ENCODE assay signal across 23 cellular contexts in genomic region chr3:50174947-50175524, GRCh38. TPM values are rescaled to one million over a fixed set of nuclear protein-coding genes. Genes with fewer than 3 reads are reported as not detected.
DNase-seq lines count a peak whose midpoint lies in the region; ATAC-seq, FAIRE-seq and TF ChIP-seq lines count a peak whose summit lies in the region.
"Had no signal": no experiment of that assay in that cellular context is flagged by ENCODE, and none has a peak within 500 bp of the region (broad histone marks: within the 10 kb centered on the region; RNA-seq: fewer than 3 reads in every experiment).

No MANE protein-coding gene starts in this region.

- POLR2A ChIA-PET in HepG2 (lab: Yijun Ruan, JAX): interaction anchor here (1.4 kb wide), 1 partner anchor 25 kb away, joined by 3 read pairs; no protein-coding TSS in a partner anchor

- in situ Hi-C loops in HepG2 (cut with HindIII; ENCODE audit: extremely low pct_ligation_motif_present, low pct_unique_long_range_greater_than_20kb): no loop called here

- no peak for ATAC-seq in HepG2
- ATAC-seq in right lobe of liver: no peak
- ATAC-seq in upper lobe of right lung: peak; percentile 55
- ATAC-seq: CD8-positive, alpha-beta T cell; T-helper 17 cell had no signal

- no TSS peak for BruUV-seq in HepG2 (replicated peaks; lab: Mats Ljungman, UMichigan)

- H3K4me2 ChIP-seq in HepG2 (ENCODE audit: low read depth, low read length) (no peak overlapping the region), OCI-LY3 (ENCODE audit: low read length) (no peak overlapping the region)
- H3K4me2 ChIP-seq: BLaER1 treated with 17β-estradiol and CSF1 and Interleukin-3, amounts not matched to agents 10 nM and 100 nM; PC-9 had no signal

- H3K36me3 Mint-ChIP-seq in type B pancreatic cell: peaks cover 5% of the 10 kb centered on the region
- H3K36me3 Mint-ChIP-seq: CD8-positive, alpha-beta T cell had no signal

- H3K4me3 ChIP-seq in HepG2 (replicated peaks in 1 of 3; ENCODE audit: insufficient read depth in 1 of 3, low read depth in 2 of 3, low read length in 3 of 3) (no peak overlapping the region), right lobe of liver (no peak overlapping the region), OCI-LY3 (ENCODE audit: low read length) (no peak overlapping the region), epithelial cell of proximal tubule (ENCODE audit: low read depth, low read length) (no peak overlapping the region), upper lobe of right lung (no peak overlapping the region), esophagus squamous epithelium (no peak overlapping the region)
- H3K4me3 ChIP-seq: BLaER1 treated with 17β-estradiol and CSF1 and Interleukin-3, amounts not matched to agents 10 nM and 100 nM; PC-9; SJSA1 had no signal

- no peaks in the 10 kb centered on the region for H3K27me3 ChIP-seq in HepG2 (ENCODE audit: control insufficient read depth in 1 of 2, insufficient read depth in 2 of 2, low read length in 2 of 2)
- H3K27me3 ChIP-seq in right lobe of liver: no peaks in the 10 kb centered on the region
- H3K27me3 ChIP-seq in OCI-LY3 (ENCODE audit: low read depth, low read length): no peaks in the 10 kb centered on the region
- H3K27me3 ChIP-seq in upper lobe of right lung: no peaks in the 10 kb centered on the region
- H3K27me3 ChIP-seq in esophagus squamous epithelium: no peaks in the 10 kb centered on the region
- H3K27me3 ChIP-seq: BLaER1 treated with 17β-estradiol and CSF1 and Interleukin-3, amounts not matched to agents 10 nM and 100 nM; SJSA1 had no signal

- CTCF ChIA-PET in HepG2 (lab: Yijun Ruan, JAX; ENCODE audit: low intra/inter-chr PET ratio, low total read pairs): interaction anchor here (0.9 to 1.2 kb wide), 2 partner anchors 20 to 54 kb away, joined by 3 read pairs; partner anchors contain the start of gene SEMA3F

- no peaks in the 10 kb centered on the region for H3K79me2 ChIP-seq in HepG2 (ENCODE audit: insufficient read depth, low read length)
- H3K79me2 ChIP-seq in OCI-LY3 (ENCODE audit: low read length): no peaks in the 10 kb centered on the region

- H3K27ac Mint-ChIP-seq in type B pancreatic cell: no peak overlapping the region
- H3K27ac Mint-ChIP-seq: CD8-positive, alpha-beta T cell; T-helper 17 cell had no signal

- no peaks in the 10 kb centered on the region for H3K27me3 Mint-ChIP-seq in type B pancreatic cell
- H3K27me3 Mint-ChIP-seq: T-helper 17 cell had no signal

- H3K36me3 ChIP-seq in HepG2 (replicated peaks in 1 of 2; ENCODE audit: control insufficient read depth in 1 of 2, insufficient read depth in 2 of 2, low read length in 2 of 2) (peaks cover 15 to 27% of the 10 kb centered on the region in 2 experiments; a peak in 4 of 5 replicates), right lobe of liver (no peaks in the 10 kb centered on the region), OCI-LY3 (replicated peaks; ENCODE audit: low read depth, low read length) (no peaks in the 10 kb centered on the region), upper lobe of right lung (peaks cover 6% of the 10 kb centered on the region), esophagus squamous epithelium (peaks cover 25 to 90% (median 35%) of the 10 kb centered on the region in 3 donors)
- H3K36me3 ChIP-seq: SJSA1 had no signal

- 97% methylated on average over 15 of the region's 17 CpGs for WGBS in HepG2 (ENCODE audit: low lambda C conversion rate)
- 80% methylated on average over 2 of the region's 17 CpGs for WGBS in right lobe of liver (ENCODE audit: insufficient coverage, low coverage, low lambda C conversion rate, missing lambda C conversion rate)
- WGBS in esophagus squamous epithelium, 2 donors: 89% methylated on average over 5 of the region's 17 CpGs; no CpG with 5 or more reads in 1 of the 2 donors

- FAIRE-seq in HepG2 (lab: Jason Lieb, UNC): no peak
- FAIRE-seq: GM12892, GM18507 had no signal

- H2AFZ ChIP-seq in HepG2 (ENCODE audit: low read length) (no peak overlapping the region), OCI-LY3 (ENCODE audit: low read depth, low read length) (no peak overlapping the region)
- H2AFZ ChIP-seq: PC-9 had no signal

- TF ChIP-seq EP300 in HepG2 (IDR thresholded peaks at IDR 0.05; ENCODE audit: low read depth in 2 of 2, low read length in 2 of 2) (no peak), HepG2 (CRISPR knock-in tag; IDR thresholded peaks at IDR 0.05; ENCODE audit: borderline replicate concordance) (no peak)

- H4K20me1 ChIP-seq in HepG2 (ENCODE audit: insufficient read depth, low read length) (no peaks in the 10 kb centered on the region), OCI-LY3 (ENCODE audit: insufficient read depth, low read length) (no peaks in the 10 kb centered on the region)

- H3K9ac ChIP-seq in HepG2 (ENCODE audit: insufficient read depth, low read depth, low read length) (no peak overlapping the region), OCI-LY3 (ENCODE audit: low read length) (no peak overlapping the region)
- H3K9ac ChIP-seq: BLaER1 treated with 17β-estradiol and CSF1 and Interleukin-3, amounts not matched to agents 10 nM and 100 nM had no signal

- TF ChIP-seq CTCF in HepG2 (CRISPR knock-in tag; IDR thresholded peaks at IDR 0.05) (peak; percentile 48), right lobe of liver (IDR thresholded peaks at IDR 0.05) (no peak), OCI-LY3 (IDR thresholded peaks at IDR 0.05; ENCODE audit: low read depth, low read length) (0 out of 2 replicates have a peak, but pooled peaks have one; percentile 10), epithelial cell of proximal tubule (conservative IDR thresholded peaks at IDR 0.05; ENCODE audit: low read depth, low read length) (peak; percentile 7), upper lobe of right lung (IDR thresholded peaks at IDR 0.05) (no peak), type B pancreatic cell (conservative IDR thresholded peaks at IDR 0.05) (no peak), esophagus squamous epithelium (IDR thresholded peaks at IDR 0.05) (no peak)

- H3K4me1 ChIP-seq in HepG2 (ENCODE audit: insufficient read depth, low read length): peaks cover 45% of the 10 kb centered on the region
- H3K4me1 ChIP-seq in right lobe of liver: peaks cover 0 to 35% (median 9%) of the 10 kb centered on the region in 4 donors
- H3K4me1 ChIP-seq in OCI-LY3 (ENCODE audit: low read length): no peaks in the 10 kb centered on the region
- H3K4me1 ChIP-seq in upper lobe of right lung: peaks cover 21% of the 10 kb centered on the region
- peaks cover 22 to 57% (median 25%) of the 10 kb centered on the region in 3 donors for H3K4me1 ChIP-seq in esophagus squamous epithelium

- H3K4me1 Mint-ChIP-seq in type B pancreatic cell (ENCODE audit: unreplicated experiment): peaks cover 4% of the 10 kb centered on the region

- no peak for DNase-seq in HepG2 (ENCODE audit: low spot score)
- DNase-seq in right lobe of liver: no peak
- DNase-seq in epithelial cell of proximal tubule (ENCODE audit: low read depth): no peak
- no peak for DNase-seq in upper lobe of right lung
- DNase-seq in type B pancreatic cell (ENCODE audit: extremely low spot score, unreplicated experiment): no peak
- DNase-seq in esophagus squamous epithelium (lab: John Stamatoyannopoulos, UW): no peak
- no peak for DNase-seq in mesenteric fat pad (ENCODE audit: low spot score)
- DNase-seq: NCI-H1436 treated with DMSO at 0.1 percent for 48 hours, NCI-H2029, NCI-H446 treated with DMSO at 0.1 percent for 48 hours, NCI-H748 treated with DMSO at 0.1 percent for 48 hours, T-helper 17 cell had no signal

- H3K9me3 ChIP-seq in HepG2 (ENCODE audit: low read length) (no peaks in the 10 kb centered on the region), right lobe of liver (no peaks in the 10 kb centered on the region), OCI-LY3 (ENCODE audit: insufficient read depth, low read length) (no peaks in the 10 kb centered on the region), upper lobe of right lung (no peaks in the 10 kb centered on the region), esophagus squamous epithelium (no peaks in the 10 kb centered on the region)
- H3K9me3 ChIP-seq: BLaER1 treated with 17β-estradiol and CSF1 and Interleukin-3, amounts not matched to agents 10 nM and 100 nM; SJSA1 had no signal

- TF ChIP-seq POLR2A in HepG2 (IDR thresholded peaks at IDR 0.05; ENCODE audit: insufficient read depth in 1 of 2, low read depth in 2 of 2, low read length in 2 of 2) (no peak), right lobe of liver (IDR thresholded peaks at IDR 0.05) (no peak), esophagus squamous epithelium (IDR thresholded peaks at IDR 0.05) (no peak)

- no peak for TF ChIP-seq RAD21 in HepG2 (CRISPR knock-in tag; IDR thresholded peaks at IDR 0.05)

- H3K9me3 Mint-ChIP-seq in type B pancreatic cell: no peaks in the 10 kb centered on the region
- H3K9me3 Mint-ChIP-seq: CD8-positive, alpha-beta T cell had no signal

- no peak overlapping the region for H3K4me3 Mint-ChIP-seq in type B pancreatic cell
- H3K4me3 Mint-ChIP-seq: CD8-positive, alpha-beta T cell; T-helper 17 cell had no signal

- intact Hi-C loops in HepG2 (cut with micrococcal nuclease; ENCODE audit: unreplicated experiment) (loop anchor here (5.0 kb wide), 1 partner anchor 53 kb away; no protein-coding TSS in a partner anchor), right lobe of liver (cut with DNase I) (no loop called here), upper lobe of right lung (cut with DNase I) (no loop called here), esophagus squamous epithelium (cut with DNase I) (no loop called here)

- H3K27ac ChIP-seq in HepG2 (ENCODE audit: extremely low read length, insufficient read depth, low read length) (no peak overlapping the region), right lobe of liver (no peak overlapping the region), OCI-LY3 (ENCODE audit: low read length) (no peak overlapping the region), upper lobe of right lung (no peak overlapping the region), esophagus squamous epithelium (peak overlapping the region in 2 of 4 donors; percentile 94 to 97)
- H3K27ac ChIP-seq: HL-60, PC-9, SJSA1 had no signal

RNA-seq across cellular contexts. Expression of gene GNAT1, which starts 16.4 kb away (rescaled TPM):
- total RNA-seq in HepG2 (2016; rRNA removed; fragmentation: Illumina TruSeq; extraction: Trizol) (0.15 TPM in 1 of 2 replicates, not detected in the other), right lobe of liver (under 1 TPM in 1 of 6 experiments, not detected in 5; 0.07 TPM), epithelial cell of proximal tubule (not detected in 2 replicates), upper lobe of right lung (not detected), type B pancreatic cell (ENCODE audit: low replicate concordance) (0.71 TPM in 1 of 2 replicates, not detected in the other), esophagus squamous epithelium (not detected), mesenteric fat pad (not detected)
- 1.8 and 2.0 TPM in 2 replicates for total RNA-seq in HepG2 (2016; cell fraction: cytosol; rRNA removed; fragmentation: Illumina TruSeq; extraction: Trizol; ENCODE audit: low read depth)
- 0.09 and 0.28 TPM in 2 replicates for total RNA-seq in HepG2 (2016; cell fraction: insoluble cytoplasmic fraction; rRNA removed; fragmentation: Illumina TruSeq; extraction: Trizol)
- total RNA-seq in HepG2 (2016; cell fraction: membrane; rRNA removed; fragmentation: Illumina TruSeq; extraction: Trizol): 0.87 and 1.1 TPM in 2 replicates
- total RNA-seq in HepG2 (2016; cell fraction: nucleus; rRNA removed; fragmentation: Illumina TruSeq; extraction: Trizol): 0.25 and 0.44 TPM in 2 replicates
- 0.03 TPM in 1 of 2 replicates, not detected in the other for polyA plus RNA-seq in HepG2 (2011; rRNA removed)
- polyA plus RNA-seq in HepG2 (2011; cell fraction: cytosol; rRNA removed): not detected in 2 replicates
- 0.14 and 0.33 TPM in 2 replicates for polyA plus RNA-seq in HepG2 (2011; cell fraction: nucleus; rRNA removed)
- polyA plus RNA-seq in HepG2 (2012): 0.08 TPM in 1 of 2 replicates, not detected in the other
- not detected in 2 replicates for polyA plus RNA-seq in HepG2 (2016; cell fraction: cytosol; fragmentation: Illumina TruSeq; extraction: Trizol; ENCODE audit: low read depth)
- not detected in 2 replicates for polyA plus RNA-seq in HepG2 (2016; cell fraction: insoluble cytoplasmic fraction; fragmentation: Illumina TruSeq; extraction: Trizol; ENCODE audit: low read depth)
- polyA plus RNA-seq in HepG2 (2016; cell fraction: membrane; fragmentation: Illumina TruSeq; extraction: Trizol; ENCODE audit: low read depth): not detected in 2 replicates
- 0.31 TPM in 1 of 2 replicates, not detected in the other for polyA plus RNA-seq in HepG2 (2016; cell fraction: nucleus; fragmentation: Illumina TruSeq; extraction: Trizol; ENCODE audit: insufficient read depth, low read depth)
- 0.47 and 2.3 TPM in 2 replicates for polyA minus RNA-seq in HepG2 (2011; rRNA and poly(A)+ RNA removed; ENCODE audit: low replicate concordance)
- polyA minus RNA-seq in HepG2 (2011; cell fraction: cytosol; rRNA and poly(A)+ RNA removed): 0.26 TPM in 1 of 2 replicates, not detected in the other
- polyA minus RNA-seq in HepG2 (2011; cell fraction: nucleus; rRNA and poly(A)+ RNA removed): 1.2 and 1.5 TPM in 2 replicates
- total RNA-seq: A673, H4, HT1080, PC-9, SJSA1 had no signal

RNA-seq across cellular contexts. Expression of gene SEMA3F, which starts 19.9 kb away (rescaled TPM):
- total RNA-seq in HepG2 (2016; rRNA removed; fragmentation: Illumina TruSeq; extraction: Trizol) (3.6 and 7.6 TPM in 2 replicates), right lobe of liver (1 to 10 TPM; 1.2 to 5.9 (median 4.2) TPM), epithelial cell of proximal tubule (36.0 and 58.6 TPM in 2 replicates), upper lobe of right lung (65.6 TPM), type B pancreatic cell (ENCODE audit: low replicate concordance) (41.9 and 48.0 TPM in 2 replicates), esophagus squamous epithelium (100 to 1,000 TPM in 3 of 4 donors, 10 to 100 TPM in 1; 56.8 to 146 (median 109) TPM), mesenteric fat pad (51.5 TPM)
- total RNA-seq in HepG2 (2016; cell fraction: cytosol; rRNA removed; fragmentation: Illumina TruSeq; extraction: Trizol; ENCODE audit: low read depth): 1.5 and 1.7 TPM in 2 replicates
- total RNA-seq in HepG2 (2016; cell fraction: insoluble cytoplasmic fraction; rRNA removed; fragmentation: Illumina TruSeq; extraction: Trizol): 3.6 and 8.8 TPM in 2 replicates
- total RNA-seq in HepG2 (2016; cell fraction: membrane; rRNA removed; fragmentation: Illumina TruSeq; extraction: Trizol): 4.9 and 5.4 TPM in 2 replicates
- 8.8 and 9.1 TPM in 2 replicates for total RNA-seq in HepG2 (2016; cell fraction: nucleus; rRNA removed; fragmentation: Illumina TruSeq; extraction: Trizol)
- polyA plus RNA-seq in HepG2 (2011; rRNA removed): 14.8 and 17.2 TPM in 2 replicates
- 13.5 and 13.7 TPM in 2 replicates for polyA plus RNA-seq in HepG2 (2011; cell fraction: cytosol; rRNA removed)
- polyA plus RNA-seq in HepG2 (2011; cell fraction: nucleus; rRNA removed): 22.1 and 33.2 TPM in 2 replicates
- 9.5 and 12.9 TPM in 2 replicates for polyA plus RNA-seq in HepG2 (2012)
- 2.0 and 2.5 TPM in 2 replicates for polyA plus RNA-seq in HepG2 (2016; cell fraction: cytosol; fragmentation: Illumina TruSeq; extraction: Trizol; ENCODE audit: low read depth)
- 6.6 and 7.1 TPM in 2 replicates for polyA plus RNA-seq in HepG2 (2016; cell fraction: insoluble cytoplasmic fraction; fragmentation: Illumina TruSeq; extraction: Trizol; ENCODE audit: low read depth)
- polyA plus RNA-seq in HepG2 (2016; cell fraction: membrane; fragmentation: Illumina TruSeq; extraction: Trizol; ENCODE audit: low read depth): 5.8 and 6.2 TPM in 2 replicates
- 22.2 and 24.9 TPM in 2 replicates for polyA plus RNA-seq in HepG2 (2016; cell fraction: nucleus; fragmentation: Illumina TruSeq; extraction: Trizol; ENCODE audit: insufficient read depth, low read depth)
- polyA minus RNA-seq in HepG2 (2011; rRNA and poly(A)+ RNA removed; ENCODE audit: low replicate concordance): 63.3 and 65.7 TPM in 2 replicates
- 14.4 and 15.7 TPM in 2 replicates for polyA minus RNA-seq in HepG2 (2011; cell fraction: cytosol; rRNA and poly(A)+ RNA removed)
- 7.2 and 9.3 TPM in 2 replicates for polyA minus RNA-seq in HepG2 (2011; cell fraction: nucleus; rRNA and poly(A)+ RNA removed)

RNA-seq across cellular contexts. Expression of gene SLC38A3, which starts 30.0 kb away (rescaled TPM):
- total RNA-seq in HepG2 (2016; rRNA removed; fragmentation: Illumina TruSeq; extraction: Trizol) (14.3 and 29.8 TPM in 2 replicates), right lobe of liver (100 to 1,000 TPM in 4 of 6 experiments, 10 to 100 TPM in 2; 77.7 to 311 (median 190) TPM), epithelial cell of proximal tubule (not detected in 2 replicates), upper lobe of right lung (not detected), type B pancreatic cell (ENCODE audit: low replicate concordance) (6.0 and 11.0 TPM in 2 replicates), esophagus squamous epithelium (not detected), mesenteric fat pad (0.39 TPM)
- total RNA-seq in HepG2 (2016; cell fraction: cytosol; rRNA removed; fragmentation: Illumina TruSeq; extraction: Trizol; ENCODE audit: low read depth): 9.4 and 12.0 TPM in 2 replicates
- 14.3 and 31.3 TPM in 2 replicates for total RNA-seq in HepG2 (2016; cell fraction: insoluble cytoplasmic fraction; rRNA removed; fragmentation: Illumina TruSeq; extraction: Trizol)
- total RNA-seq in HepG2 (2016; cell fraction: membrane; rRNA removed; fragmentation: Illumina TruSeq; extraction: Trizol): 13.7 and 15.1 TPM in 2 replicates
- 51.2 and 60.9 TPM in 2 replicates for total RNA-seq in HepG2 (2016; cell fraction: nucleus; rRNA removed; fragmentation: Illumina TruSeq; extraction: Trizol)
- polyA plus RNA-seq in HepG2 (2011; rRNA removed): 164 and 247 TPM in 2 replicates
- polyA plus RNA-seq in HepG2 (2011; cell fraction: cytosol; rRNA removed): 69.6 and 77.8 TPM in 2 replicates
- 645 and 755 TPM in 2 replicates for polyA plus RNA-seq in HepG2 (2011; cell fraction: nucleus; rRNA removed)
- polyA plus RNA-seq in HepG2 (2012): 101 and 126 TPM in 2 replicates
- polyA plus RNA-seq in HepG2 (2016; cell fraction: cytosol; fragmentation: Illumina TruSeq; extraction: Trizol; ENCODE audit: low read depth): 7.3 and 7.5 TPM in 2 replicates
- 17.2 and 22.9 TPM in 2 replicates for polyA plus RNA-seq in HepG2 (2016; cell fraction: insoluble cytoplasmic fraction; fragmentation: Illumina TruSeq; extraction: Trizol; ENCODE audit: low read depth)
- polyA plus RNA-seq in HepG2 (2016; cell fraction: membrane; fragmentation: Illumina TruSeq; extraction: Trizol; ENCODE audit: low read depth): 12.8 and 13.7 TPM in 2 replicates
- polyA plus RNA-seq in HepG2 (2016; cell fraction: nucleus; fragmentation: Illumina TruSeq; extraction: Trizol; ENCODE audit: insufficient read depth, low read depth): 146 and 148 TPM in 2 replicates
- 0.14 and 257 TPM in 2 replicates for polyA minus RNA-seq in HepG2 (2011; rRNA and poly(A)+ RNA removed; ENCODE audit: low replicate concordance)
- polyA minus RNA-seq in HepG2 (2011; cell fraction: cytosol; rRNA and poly(A)+ RNA removed): 61.1 and 83.0 TPM in 2 replicates
- 113 and 140 TPM in 2 replicates for polyA minus RNA-seq in HepG2 (2011; cell fraction: nucleus; rRNA and poly(A)+ RNA removed)
- total RNA-seq: A673, H4, HT1080, SJSA1 had no signal

Comparison
In these comparisons a context has a peak if more than half of its experiments do, and no peak if none do; other contexts are left out.
1. CTCF ChIP-seq: peak in HepG2 (single experiment), OCI-LY3 (single experiment) and epithelial cell of proximal tubule (single experiment); none in right lobe of liver (0 of 4), upper lobe of right lung (single experiment), type B pancreatic cell (single experiment) and esophagus squamous epithelium (0 of 6).